ENCODE assay signal across 10 cellular contexts in genomic region chr15:88624971-88625290, GRCh38. TPM values are rescaled to one million over a fixed set of nuclear protein-coding genes. Genes with fewer than 3 reads are reported as not detected.
DNase-seq lines count a peak whose midpoint lies in the region; ATAC-seq and TF ChIP-seq lines count a peak whose summit lies in the region.
"Had no signal": no experiment of that assay in that cellular context is flagged by ENCODE, and none has a peak within 500 bp of the region (broad histone marks: within the 10 kb centered on the region; RNA-seq: fewer than 3 reads in every experiment).

No MANE protein-coding gene starts in this region.

- H3K9me3 ChIP-seq in thymus (ENCODE audit: control insufficient read depth) = no peaks in the 10 kb centered on the region

- peaks cover 35% of the 10 kb centered on the region for H3K79me1 ChIP-seq in mesendoderm (ENCODE audit: low read length)

- no peak overlapping the region for H2AK5ac ChIP-seq in mesendoderm (ENCODE audit: low read length)

- no peak for TF ChIP-seq CTCF in foreskin keratinocyte (conservative IDR thresholded peaks at IDR 0.05)

- peak overlapping the region; percentile 95 for H3K27ac ChIP-seq in foreskin keratinocyte
- H3K27ac ChIP-seq in thymus (ENCODE audit: low read depth) = peak overlapping the region; percentile 85
- H3K27ac ChIP-seq in mesendoderm (ENCODE audit: low read depth, low read length) = no peak overlapping the region

- H2BK5ac ChIP-seq in mesendoderm (ENCODE audit: low read length) = no peak overlapping the region

- H3K4me3 ChIP-seq in thymus (ENCODE audit: low read length) = no peak overlapping the region
- no peak overlapping the region for H3K4me3 ChIP-seq in mesendoderm (ENCODE audit: low read length)

- H3K27me3 ChIP-seq in foreskin keratinocyte = no peaks in the 10 kb centered on the region
- no peaks in the 10 kb centered on the region for H3K27me3 ChIP-seq in thymus (ENCODE audit: control insufficient read depth, insufficient read depth)
- H3K27me3 ChIP-seq in mesendoderm (ENCODE audit: insufficient read depth, low read length, poor library complexity) = no peaks in the 10 kb centered on the region

- H2BK15ac ChIP-seq in mesendoderm (replicated peaks; ENCODE audit: low read depth) = no peak overlapping the region

- no peak overlapping the region for H4K8ac ChIP-seq in mesendoderm (ENCODE audit: low read depth, low read length)

- H3K4ac ChIP-seq in mesendoderm (ENCODE audit: low read depth, low read length) = no peak overlapping the region

- DNase-seq in activated CD4-positive, alpha-beta T cell treated with anti-CD3 and anti-CD28 coated beads, Interleukin-2, amount 10 ng/mL, durations not matched to agents 24 days and 14 days = no peak
- DNase-seq in activated CD4-positive, alpha-beta T cell treated with anti-CD3 and anti-CD28 coated beads for 1 hour = no peak
- DNase-seq in activated T-helper 1 cell treated with anti-CD3 and anti-CD28 coated beads, Interleukin-12 subunit alpha, Interleukin-12 subunit beta, Interleukin-2, Interleukin-4 antibody, amounts not matched to agents 30 ng/mL and 10 ng/mL and 1 ng/mL, durations not matched to agents 14 hours and 24 hours and 36 hours (ENCODE audit: low spot score) = no peak
- no peak for DNase-seq in foreskin keratinocyte
- DNase-seq in NCI-H2029 treated with DMSO at 0.1 percent for 48 hours (lab: John Stamatoyannopoulos, UW) = no peak
- no peak for DNase-seq in NCI-H2196 treated with DMSO at 0.1 percent for 48 hours (lab: John Stamatoyannopoulos, UW; ENCODE audit: unreplicated experiment)
- DNase-seq in mesendoderm = no peak
- DNase-seq: NCI-H526, T1000 had no signal

- no peak for ATAC-seq in foreskin keratinocyte

- H3K4me1 ChIP-seq in foreskin keratinocyte (peaks cover 5% of the 10 kb centered on the region), thymus (ENCODE audit: control insufficient read depth, insufficient read depth, low read length) (peaks cover 64% of the 10 kb centered on the region), mesendoderm (ENCODE audit: control insufficient read depth, low read depth, low read length) (peaks cover 10% of the 10 kb centered on the region)

- H3K56ac ChIP-seq in mesendoderm (ENCODE audit: low read length) = no peak overlapping the region

- 74% methylated on average over 7 of the region's 7 CpGs for WGBS in thymus
- no CpG with 5 or more reads among the region's 7 CpGs for WGBS in mesendoderm (ENCODE audit: extremely low coverage, insufficient coverage, low lambda C conversion rate)

- no peak overlapping the region for H3K23ac ChIP-seq in mesendoderm (ENCODE audit: low read length)

- no peak overlapping the region for H3K18ac ChIP-seq in mesendoderm (ENCODE audit: low read length)

- H3K36me3 Mint-ChIP-seq in activated CD4-positive, alpha-beta T cell treated with anti-CD3 and anti-CD28 coated beads, Interleukin-2, amount 10 ng/mL, durations not matched to agents 24 days and 14 days (ENCODE audit: low read depth) = peaks cover 72% of the 10 kb centered on the region
- H3K36me3 Mint-ChIP-seq in activated T-helper 1 cell treated with anti-CD3 and anti-CD28 coated beads, Interleukin-12 subunit alpha, Interleukin-12 subunit beta, Interleukin-2, Interleukin-4 antibody, amounts not matched to agents 30 ng/mL and 10 ng/mL and 1 ng/mL, durations not matched to agents 14 hours and 24 hours and 36 hours (ENCODE audit: low read depth) = peaks cover 71% of the 10 kb centered on the region

- peaks cover 76% of the 10 kb centered on the region for H3K4me1 Mint-ChIP-seq in activated CD4-positive, alpha-beta T cell treated with anti-CD3 and anti-CD28 coated beads, Interleukin-2, amount 10 ng/mL, durations not matched to agents 24 days and 14 days
- H3K4me1 Mint-ChIP-seq in activated T-helper 1 cell treated with anti-CD3 and anti-CD28 coated beads, Interleukin-12 subunit alpha, Interleukin-12 subunit beta, Interleukin-2, Interleukin-4 antibody, amounts not matched to agents 30 ng/mL and 10 ng/mL and 1 ng/mL, durations not matched to agents 14 hours and 24 hours and 36 hours (ENCODE audit: low read depth) = peaks cover 82% of the 10 kb centered on the region

- H3K4me2 ChIP-seq in mesendoderm (ENCODE audit: low read length) = no peak overlapping the region

- H2BK120ac ChIP-seq in mesendoderm (ENCODE audit: low read depth, low read length) = no peak overlapping the region

- no peaks in the 10 kb centered on the region for H3K27me3 Mint-ChIP-seq in activated CD4-positive, alpha-beta T cell treated with anti-CD3 and anti-CD28 coated beads, Interleukin-2, amount 10 ng/mL, durations not matched to agents 24 days and 14 days
- H3K27me3 Mint-ChIP-seq in activated T-helper 1 cell treated with anti-CD3 and anti-CD28 coated beads, Interleukin-12 subunit alpha, Interleukin-12 subunit beta, Interleukin-2, Interleukin-4 antibody, amounts not matched to agents 30 ng/mL and 10 ng/mL and 1 ng/mL, durations not matched to agents 14 hours and 24 hours and 36 hours (ENCODE audit: insufficient read depth) = no peaks in the 10 kb centered on the region

- peak overlapping the region; percentile 94 for H3K4me3 Mint-ChIP-seq in activated CD4-positive, alpha-beta T cell treated with anti-CD3 and anti-CD28 coated beads, Interleukin-2, amount 10 ng/mL, durations not matched to agents 24 days and 14 days
- peak overlapping the region; percentile 97 for H3K4me3 Mint-ChIP-seq in activated T-helper 1 cell treated with anti-CD3 and anti-CD28 coated beads, Interleukin-12 subunit alpha, Interleukin-12 subunit beta, Interleukin-2, Interleukin-4 antibody, amounts not matched to agents 30 ng/mL and 10 ng/mL and 1 ng/mL, durations not matched to agents 14 hours and 24 hours and 36 hours

- no peak overlapping the region for H4K5ac ChIP-seq in mesendoderm (ENCODE audit: low read length)

- peaks cover 74% of the 10 kb centered on the region for H3K79me2 ChIP-seq in mesendoderm (ENCODE audit: control insufficient read depth, insufficient read depth, low read length)

- H3K27ac Mint-ChIP-seq in activated CD4-positive, alpha-beta T cell treated with anti-CD3 and anti-CD28 coated beads, Interleukin-2, amount 10 ng/mL, durations not matched to agents 24 days and 14 days = peak overlapping the region; percentile 91
- peak overlapping the region; percentile 94 for H3K27ac Mint-ChIP-seq in activated T-helper 1 cell treated with anti-CD3 and anti-CD28 coated beads, Interleukin-12 subunit alpha, Interleukin-12 subunit beta, Interleukin-2, Interleukin-4 antibody, amounts not matched to agents 30 ng/mL and 10 ng/mL and 1 ng/mL, durations not matched to agents 14 hours and 24 hours and 36 hours

- H3K36me3 ChIP-seq in thymus (ENCODE audit: control insufficient read depth, insufficient read depth) (peaks cover 20% of the 10 kb centered on the region), mesendoderm (ENCODE audit: control insufficient read depth, insufficient read depth, low read length) (peaks cover 24% of the 10 kb centered on the region)

- intact Hi-C loops in activated CD4-positive, alpha-beta T cell treated with anti-CD3 and anti-CD28 coated beads, Interleukin-2, amount 10 ng/mL, durations not matched to agents 24 days and 14 days (cut with micrococcal nuclease) = loop anchor here (1.0 to 5.0 kb wide), 2 partner anchors 39 to 952 kb away; partner anchors contain the start of gene TICRR
- intact Hi-C loops in activated T-helper 1 cell treated with anti-CD3 and anti-CD28 coated beads, Interleukin-12 subunit alpha, Interleukin-12 subunit beta, Interleukin-2, Interleukin-4 antibody, amounts not matched to agents 30 ng/mL and 10 ng/mL and 1 ng/mL, durations not matched to agents 14 hours and 24 hours and 36 hours (cut with micrococcal nuclease) = loop anchor here (1.0 to 5.0 kb wide), 7 partner anchors 39 to 1377 kb away; partner anchors contain the start of gene ZNF710

- H3K9ac ChIP-seq in mesendoderm (ENCODE audit: low read length) = no peak overlapping the region

- H3K9me3 Mint-ChIP-seq in activated CD4-positive, alpha-beta T cell treated with anti-CD3 and anti-CD28 coated beads, Interleukin-2, amount 10 ng/mL, durations not matched to agents 24 days and 14 days = no peaks in the 10 kb centered on the region
- H3K9me3 Mint-ChIP-seq in activated T-helper 1 cell treated with anti-CD3 and anti-CD28 coated beads, Interleukin-12 subunit alpha, Interleukin-12 subunit beta, Interleukin-2, Interleukin-4 antibody, amounts not matched to agents 30 ng/mL and 10 ng/mL and 1 ng/mL, durations not matched to agents 14 hours and 24 hours and 36 hours = no peaks in the 10 kb centered on the region

RNA-seq across cellular contexts. Expression of gene AEN, which starts 3.8 kb away (rescaled TPM):
- 72.4 and 75.7 TPM in 2 replicates for total RNA-seq in activated CD4-positive, alpha-beta T cell treated with anti-CD3 and anti-CD28 coated beads, Interleukin-2, amount 10 ng/mL, durations not matched to agents 24 days and 14 days
- total RNA-seq in activated T-helper 1 cell treated with anti-CD3 and anti-CD28 coated beads, Interleukin-12 subunit alpha, Interleukin-12 subunit beta, Interleukin-2, Interleukin-4 antibody, amounts not matched to agents 30 ng/mL and 10 ng/mL and 1 ng/mL, durations not matched to agents 14 hours and 24 hours and 36 hours = 74.2 and 76.4 TPM in 2 replicates
- total RNA-seq in foreskin keratinocyte = 47.6 and 50.0 TPM in 2 replicates
- polyA plus RNA-seq in foreskin keratinocyte = 25.8 and 26.6 TPM in 2 replicates
- 14.1 TPM for polyA plus RNA-seq in thymus
- 53.8 TPM for polyA plus RNA-seq in mesendoderm (2013, experiment 1 of 2)
- polyA plus RNA-seq in mesendoderm (2013, experiment 2 of 2) = 56.0 TPM

RNA-seq across cellular contexts. Expression of gene ISG20, which starts 13.9 kb away (rescaled TPM):
- 33.9 and 35.5 TPM in 2 replicates for total RNA-seq in activated CD4-positive, alpha-beta T cell treated with anti-CD3 and anti-CD28 coated beads, Interleukin-2, amount 10 ng/mL, durations not matched to agents 24 days and 14 days
- total RNA-seq in activated T-helper 1 cell treated with anti-CD3 and anti-CD28 coated beads, Interleukin-12 subunit alpha, Interleukin-12 subunit beta, Interleukin-2, Interleukin-4 antibody, amounts not matched to agents 30 ng/mL and 10 ng/mL and 1 ng/mL, durations not matched to agents 14 hours and 24 hours and 36 hours = 31.2 and 34.9 TPM in 2 replicates
- total RNA-seq in foreskin keratinocyte = 8.3 and 15.2 TPM in 2 replicates
- 14.6 and 24.8 TPM in 2 replicates for polyA plus RNA-seq in foreskin keratinocyte
- 272 TPM for polyA plus RNA-seq in thymus
- polyA plus RNA-seq in mesendoderm (2013, experiment 1 of 2) = 2.1 TPM
- 2.6 TPM for polyA plus RNA-seq in mesendoderm (2013, experiment 2 of 2)
